In the genomic region with DNA sequence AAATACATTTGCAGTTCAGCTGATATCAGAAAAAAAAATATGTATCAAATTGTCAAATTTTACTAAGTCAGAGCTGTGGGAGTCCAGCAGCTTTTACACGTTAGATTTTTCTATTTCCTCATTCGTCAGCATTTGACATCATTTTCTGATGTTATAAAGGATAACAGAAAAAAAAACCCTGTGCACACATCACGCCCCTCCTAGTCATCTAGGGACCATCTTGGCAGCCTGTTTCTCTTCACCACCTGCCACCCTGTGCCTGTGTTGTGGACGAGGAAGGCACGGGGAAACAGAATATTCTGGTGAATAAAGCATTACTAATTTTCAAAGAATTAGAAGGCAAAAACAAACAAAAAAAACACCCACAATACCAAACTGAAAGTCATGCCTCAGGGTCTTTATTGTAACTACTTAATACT, we compare ENCODE assay signal across 9 cellular contexts. TPM values are rescaled to one million over a fixed set of nuclear protein-coding genes. Genes with fewer than 3 reads are reported as not detected.
DNase-seq lines count a peak whose midpoint lies in the region; ATAC-seq, FAIRE-seq and TF ChIP-seq lines count a peak whose summit lies in the region.
"Had no signal": no experiment of that assay in that cellular context is flagged by ENCODE, and none has a peak within 500 bp of the region (broad histone marks: within the 10 kb centered on the region; RNA-seq: fewer than 3 reads in every experiment).

No MANE protein-coding gene starts in this region.

- H3K4me3 ChIP-seq in epithelial cell of esophagus (ENCODE audit: low read length), result no peak overlapping the region

- intact Hi-C loops in activated naive CD4-positive, alpha-beta T cell treated with anti-CD3 and anti-CD28 coated beads for 36 hours (cut with micrococcal nuclease), result no loop called here

- peak; percentile 29 for DNase-seq in activated naive CD4-positive, alpha-beta T cell treated with anti-CD3 and anti-CD28 coated beads for 36 hours
- DNase-seq in activated naive CD4-positive, alpha-beta T cell treated with anti-CD3 and anti-CD28 coated beads, Interleukin-2, amount 10 ng/mL, durations not matched to agents 7 days and 5 days, result no peak
- no peak for DNase-seq in RWPE1 (ENCODE audit: low spot score)
- DNase-seq in epithelial cell of esophagus (ENCODE audit: low read depth), result peak; percentile 56
- peak in 1 of 2 donors; percentile 49 for DNase-seq in stimulated activated naive CD8-positive, alpha-beta T cell treated with anti-CD3 and anti-CD28 coated beads, Interleukin-15, amount 100 ng/mL, for 72 hours
- no peak for DNase-seq in GM12892 (ENCODE audit: insufficient read length)
- DNase-seq in D341Med (ENCODE audit: low spot score), result no peak
- DNase-seq: DND-41 had no signal

- TF ChIP-seq CTCF in RWPE1 (conservative IDR thresholded peaks at IDR 0.05; ENCODE audit: low read depth) (no peak), epithelial cell of esophagus (IDR thresholded peaks at IDR 0.05; ENCODE audit: insufficient read depth, low read depth, low read length, missing control alignments) (no peak)

- TF ChIP-seq POLR2A in GM12892 (IDR thresholded peaks at IDR 0.05; ENCODE audit: low read depth, low read length), result no peak

- peak; percentile 75 for ATAC-seq in stimulated activated naive CD8-positive, alpha-beta T cell treated with anti-CD3 and anti-CD28 coated beads, Interleukin-15, amount 100 ng/mL, for 72 hours
- ATAC-seq in HG03175 (IDR thresholded peaks at IDR 0.05; ENCODE audit: unreplicated experiment), result no peak

- no peaks in the 10 kb centered on the region for H3K27me3 Mint-ChIP-seq in activated naive CD4-positive, alpha-beta T cell treated with anti-CD3 and anti-CD28 coated beads for 36 hours (ENCODE audit: low read depth)
- no peaks in the 10 kb centered on the region for H3K27me3 Mint-ChIP-seq in activated naive CD4-positive, alpha-beta T cell treated with anti-CD3 and anti-CD28 coated beads, Interleukin-2, amount 10 ng/mL, durations not matched to agents 7 days and 5 days
- H3K27me3 Mint-ChIP-seq in stimulated activated naive CD8-positive, alpha-beta T cell treated with anti-CD3 and anti-CD28 coated beads, Interleukin-15, amount 100 ng/mL, for 72 hours, result no peaks in the 10 kb centered on the region

- FAIRE-seq in GM12892 (lab: Jason Lieb, UNC), result no peak

- CTCF ChIA-PET in activated naive CD4-positive, alpha-beta T cell treated with anti-CD3 and anti-CD28 coated beads for 36 hours (lab: Charles Lee), result no interaction called here
- CTCF ChIA-PET in activated naive CD4-positive, alpha-beta T cell treated with anti-CD3 and anti-CD28 coated beads, Interleukin-2, amount 10 ng/mL, durations not matched to agents 7 days and 5 days (lab: Charles Lee), result interaction anchor here (1.5 kb wide), 1 partner anchor 32 kb away, joined by 3 read pairs; no protein-coding TSS in a partner anchor
- CTCF ChIA-PET in RWPE1 (lab: Yijun Ruan, JAX), result no interaction called here

- H3K27ac Mint-ChIP-seq in activated naive CD4-positive, alpha-beta T cell treated with anti-CD3 and anti-CD28 coated beads for 36 hours, result no peak overlapping the region
- H3K27ac Mint-ChIP-seq in activated naive CD4-positive, alpha-beta T cell treated with anti-CD3 and anti-CD28 coated beads, Interleukin-2, amount 10 ng/mL, durations not matched to agents 7 days and 5 days, result no peak overlapping the region
- H3K27ac Mint-ChIP-seq in stimulated activated naive CD8-positive, alpha-beta T cell treated with anti-CD3 and anti-CD28 coated beads, Interleukin-15, amount 100 ng/mL, for 72 hours, result no peak overlapping the region

- peaks cover 57% of the 10 kb centered on the region for H3K4me1 Mint-ChIP-seq in activated naive CD4-positive, alpha-beta T cell treated with anti-CD3 and anti-CD28 coated beads for 36 hours (ENCODE audit: low read depth)
- peaks cover 29% of the 10 kb centered on the region for H3K4me1 Mint-ChIP-seq in activated naive CD4-positive, alpha-beta T cell treated with anti-CD3 and anti-CD28 coated beads, Interleukin-2, amount 10 ng/mL, durations not matched to agents 7 days and 5 days
- H3K4me1 Mint-ChIP-seq in stimulated activated naive CD8-positive, alpha-beta T cell treated with anti-CD3 and anti-CD28 coated beads, Interleukin-15, amount 100 ng/mL, for 72 hours, result peaks cover 66% of the 10 kb centered on the region

- H3K4me3 Mint-ChIP-seq in activated naive CD4-positive, alpha-beta T cell treated with anti-CD3 and anti-CD28 coated beads for 36 hours, result no peak overlapping the region
- no peak overlapping the region for H3K4me3 Mint-ChIP-seq in activated naive CD4-positive, alpha-beta T cell treated with anti-CD3 and anti-CD28 coated beads, Interleukin-2, amount 10 ng/mL, durations not matched to agents 7 days and 5 days
- H3K4me3 Mint-ChIP-seq in stimulated activated naive CD8-positive, alpha-beta T cell treated with anti-CD3 and anti-CD28 coated beads, Interleukin-15, amount 100 ng/mL, for 72 hours, result no peak overlapping the region

- peak overlapping the region; percentile 45 for H3K27ac ChIP-seq in RWPE1

- H3K36me3 Mint-ChIP-seq in activated naive CD4-positive, alpha-beta T cell treated with anti-CD3 and anti-CD28 coated beads for 36 hours (ENCODE audit: low read depth), result peaks cover 6% of the 10 kb centered on the region
- H3K36me3 Mint-ChIP-seq in activated naive CD4-positive, alpha-beta T cell treated with anti-CD3 and anti-CD28 coated beads, Interleukin-2, amount 10 ng/mL, durations not matched to agents 7 days and 5 days, result no peaks in the 10 kb centered on the region

- POLR2A ChIA-PET in RWPE1 (lab: Yijun Ruan, JAX; ENCODE audit: low non-redundant PET), result no interaction called here

- no peaks in the 10 kb centered on the region for H3K9me3 Mint-ChIP-seq in activated naive CD4-positive, alpha-beta T cell treated with anti-CD3 and anti-CD28 coated beads for 36 hours
- H3K9me3 Mint-ChIP-seq in activated naive CD4-positive, alpha-beta T cell treated with anti-CD3 and anti-CD28 coated beads, Interleukin-2, amount 10 ng/mL, durations not matched to agents 7 days and 5 days, result no peaks in the 10 kb centered on the region
- H3K9me3 Mint-ChIP-seq in stimulated activated naive CD8-positive, alpha-beta T cell treated with anti-CD3 and anti-CD28 coated beads, Interleukin-15, amount 100 ng/mL, for 72 hours, result no peaks in the 10 kb centered on the region

RNA-seq across cellular contexts. Expression of a gene that starts 12.4 kb away (rescaled TPM):
- 10 to 100 TPM; 18.6 to 19.0 TPM for total RNA-seq in activated naive CD4-positive, alpha-beta T cell treated with anti-CD3 and anti-CD28 coated beads for 36 hours
- 19.3 TPM for polyA plus RNA-seq in GM12892 (2012; ENCODE audit: missing spikeins)

Comparison
In these comparisons a context has a peak if more than half of its experiments do, and no peak if none do; other contexts are left out.
1. DNase-seq: peak in activated naive CD4-positive, alpha-beta T cell treated with anti-CD3 and anti-CD28 coated beads for 36 hours (single experiment) and epithelial cell of esophagus (single experiment); none in activated naive CD4-positive, alpha-beta T cell treated with anti-CD3 and anti-CD28 coated beads, Interleukin-2, amount 10 ng/mL, durations not matched to agents 7 days and 5 days (single experiment), RWPE1 (single experiment), GM12892 (single experiment) and D341Med (single experiment).